8 cellular contexts compared by ENCODE assay signal in genomic region chr1:101238681-101239094, GRCh38. TPM values are rescaled to one million over a fixed set of nuclear protein-coding genes. Genes with fewer than 3 reads are reported as not detected.
DNase-seq lines count a peak whose midpoint lies in the region; ATAC-seq and TF ChIP-seq lines count a peak whose summit lies in the region.

No MANE protein-coding gene starts in this region.

- peak overlapping the region; percentile 100 for H3K4me3 Mint-ChIP-seq in endothelial cell (ENCODE audit: unreplicated experiment)

- peak overlapping the region; percentile 98 for H3K27ac Mint-ChIP-seq in endothelial cell (ENCODE audit: unreplicated experiment)

- ATAC-seq in HG03135 (IDR thresholded peaks at IDR 0.05; ENCODE audit: unreplicated experiment) (peak; percentile 23), GM18873 (IDR thresholded peaks at IDR 0.05; ENCODE audit: low FRiP score, unreplicated experiment) (no peak)

- TF ChIP-seq CTCF in GM12873 (IDR thresholded peaks at IDR 0.05; ENCODE audit: insufficient read depth, low read depth, low read length, missing control alignments), result peak; percentile 98
- TF ChIP-seq CTCF in endothelial cell (IDR thresholded peaks at IDR 0.05; ENCODE audit: unreplicated experiment), result peak; percentile 77

- H3K4me1 Mint-ChIP-seq in endothelial cell (ENCODE audit: unreplicated experiment), result peaks cover 66% of the 10 kb centered on the region

- peaks cover 24% of the 10 kb centered on the region for H3K27me3 Mint-ChIP-seq in endothelial cell (ENCODE audit: unreplicated experiment)

- no peaks in the 10 kb centered on the region for H3K9me3 Mint-ChIP-seq in endothelial cell (ENCODE audit: unreplicated experiment)

- DNase-seq in NCI-H82 treated with DMSO at 0.1 percent for 48 hours (lab: John Stamatoyannopoulos, UW; ENCODE audit: unreplicated experiment), result peak; percentile 69
- DNase-seq in activated CD8-positive, alpha-beta memory T cell treated with anti-CD3 and anti-CD28 coated beads, Interleukin-2, amount 50 U/mL, for 24 hours (ENCODE audit: extremely low read depth), result peak; percentile 77
- DNase-seq in endothelial cell (ENCODE audit: low spot score), result peak; percentile 89
- DNase-seq in midbrain (lab: John Stamatoyannopoulos, UW), result peak; percentile 74
- peak; percentile 85 for DNase-seq in stimulated activated CD8-positive, alpha-beta memory T cell treated with anti-CD3 and anti-CD28 coated beads, Interleukin-15, amount 100 ng/mL, for 24 hours (ENCODE audit: low read depth)

- H3K36me3 Mint-ChIP-seq in endothelial cell (ENCODE audit: low read depth, unreplicated experiment), result peaks cover 46% of the 10 kb centered on the region

RNA-seq across cellular contexts. Expression of gene S1PR1, which starts 1.9 kb away (rescaled TPM):
- total RNA-seq in endothelial cell (ENCODE audit: unreplicated experiment), result 79.1 TPM
